In genomic region chr7:82335927-82336326, GRCh38 we compare ENCODE assay signal across 9 cellular contexts.
A peak's percentile ranks its signal among the peaks of the same experiment; 100 is the strongest.
DNase-seq lines count a peak whose midpoint lies in the region; ATAC-seq and TF ChIP-seq lines count a peak whose summit lies in the region.
"Had no signal": no experiment of that assay in that cellular context is flagged by ENCODE, and none has a peak within 500 bp of the region (broad histone marks: within the 10 kb centered on the region; RNA-seq: fewer than 3 reads in every experiment).

No MANE protein-coding gene starts in this region.

- in situ Hi-C loops in SK-MEL-5 (cut with HindIII; ENCODE audit: low pct_unique_long_range_greater_than_20kb, low sequenced_read_pairs), result no loop called here

- intact Hi-C loops in PC-9 (cut with micrococcal nuclease; ENCODE audit: unreplicated experiment), result no loop called here

- TF ChIP-seq CTCF in PC-9 (conservative IDR thresholded peaks at IDR 0.05), result no peak

- CTCF ChIA-PET in PC-9 (lab: Charles Lee), result no interaction called here

- H3F3A ChIP-seq in PC-9 (ENCODE audit: insufficient read depth, low read depth), result no peaks in the 10 kb centered on the region

- H3K36me3 ChIP-seq in PC-9 (ENCODE audit: low read depth), result no peaks in the 10 kb centered on the region

- no peak overlapping the region for H3K4me2 ChIP-seq in PC-9

- H3K27ac ChIP-seq in PC-9, result no peak overlapping the region

- H3K27me3 ChIP-seq in PC-9 (ENCODE audit: insufficient read depth, low read depth), result no peaks in the 10 kb centered on the region

- no TSS peak for BruUV-seq in PC-9 (replicated peaks; lab: Mats Ljungman, UMichigan)

- H3K4me3 ChIP-seq in PC-9, result no peak overlapping the region

- H3K9me3 ChIP-seq in PC-9 (ENCODE audit: insufficient read depth, low read depth), result no peaks in the 10 kb centered on the region; the same call in 1 of the 2 replicates

- no peaks in the 10 kb centered on the region for H4K20me1 ChIP-seq in PC-9 (ENCODE audit: insufficient read depth)

- POLR2A ChIA-PET in PC-9 (lab: Charles Lee; ENCODE audit: unreplicated experiment), result no interaction called here

- H3K9me2 ChIP-seq in PC-9 (ENCODE audit: insufficient read depth), result no peaks in the 10 kb centered on the region

- no peaks in the 10 kb centered on the region for H3K4me1 ChIP-seq in PC-9 (replicated peaks; ENCODE audit: insufficient read depth)

- ATAC-seq in GM18907 (IDR thresholded peaks at IDR 0.05; ENCODE audit: unreplicated experiment) (peak; percentile 44), HG03025 (IDR thresholded peaks at IDR 0.05; ENCODE audit: low FRiP score, unreplicated experiment) (no peak)

- no peaks in the 10 kb centered on the region for H3K79me2 ChIP-seq in PC-9 (ENCODE audit: low read depth)

- no peak overlapping the region for H2AFZ ChIP-seq in PC-9

- DNase-seq in NCI-H1930 (lab: John Stamatoyannopoulos, UW), result peak; percentile 63 to 77
- peak; percentile 22 for DNase-seq in SK-MEL-5 (ENCODE audit: low read depth, low spot score)
- DNase-seq in iPS-NIHi11 (ENCODE audit: low spot score), result peak; percentile 18
- DNase-seq in GM19238 (ENCODE audit: insufficient read length, low spot score), result no peak
- no peak for DNase-seq in T-helper 9 cell
- DNase-seq in PC-9, result no peak
- DNase-seq: activated naive CD8-positive, alpha-beta T cell treated with anti-CD3 and anti-CD28 coated beads, Interleukin-2, amount 10 ng/mL, durations not matched to agents 7 days and 5 days had no signal

Comparison
In these comparisons a context has a peak if more than half of its experiments do, and no peak if none do; other contexts are left out.
1. DNase-seq: peak in NCI-H1930 (2 of 2), SK-MEL-5 (single experiment) and iPS-NIHi11 (single experiment); none in GM19238 (single experiment), T-helper 9 cell (single experiment) and PC-9 (0 of 2).